In the genomic region with DNA sequence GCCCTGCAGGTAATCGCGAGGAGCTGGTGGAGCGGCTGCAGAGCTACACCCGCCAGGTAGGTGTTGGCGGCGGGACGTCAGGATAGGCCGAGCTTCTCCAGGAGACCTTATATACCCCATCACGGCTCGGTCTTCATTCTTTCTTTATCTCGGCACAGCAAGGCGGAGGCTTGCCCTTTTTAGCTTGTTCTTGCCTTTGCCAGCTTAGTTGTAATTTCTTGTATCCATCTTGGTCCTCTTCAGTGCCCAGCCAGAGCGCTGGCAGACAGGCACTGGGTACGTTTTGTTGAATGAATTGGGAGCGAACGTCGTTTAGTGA, we compare ENCODE assay signal across 8 cellular contexts. TPM values are rescaled to one million over a fixed set of nuclear protein-coding genes. Genes with fewer than 3 reads are reported as not detected.
DNase-seq lines count a peak whose midpoint lies in the region; ATAC-seq and TF ChIP-seq lines count a peak whose summit lies in the region.

No MANE protein-coding gene starts in this region.

- peak overlapping the region; percentile 92 for H3K27ac ChIP-seq in lower lobe of right lung

- TF ChIP-seq CTCF in astrocyte of the spinal cord (IDR thresholded peaks at IDR 0.05; ENCODE audit: low read depth, low read length) (no peak), lower lobe of right lung (IDR thresholded peaks at IDR 0.05) (no peak), type B pancreatic cell (conservative IDR thresholded peaks at IDR 0.05) (no peak)

- peaks cover 17% of the 10 kb centered on the region for H3K27me3 Mint-ChIP-seq in activated T-cell treated with anti-CD3 and anti-CD28 coated beads, Interleukin-2, amount 50 U/mL, for 72 hours (ENCODE audit: low read depth)
- peaks cover 11% of the 10 kb centered on the region for H3K27me3 Mint-ChIP-seq in type B pancreatic cell

- H3K9me3 Mint-ChIP-seq in activated T-cell treated with anti-CD3 and anti-CD28 coated beads, Interleukin-2, amount 50 U/mL, for 72 hours = no peaks in the 10 kb centered on the region
- H3K9me3 Mint-ChIP-seq in type B pancreatic cell = no peaks in the 10 kb centered on the region

- H3K27ac Mint-ChIP-seq in activated T-cell treated with anti-CD3 and anti-CD28 coated beads, Interleukin-2, amount 50 U/mL, for 72 hours = peak overlapping the region; percentile 100
- H3K27ac Mint-ChIP-seq in type B pancreatic cell = peak overlapping the region; percentile 98

- peaks cover 42% of the 10 kb centered on the region for H3K36me3 ChIP-seq in lower lobe of right lung

- H3K4me1 ChIP-seq in lower lobe of right lung = peaks cover 21% of the 10 kb centered on the region

- intact Hi-C loops in lower lobe of right lung (cut with DNase I) = no loop called here

- ATAC-seq in activated T-cell treated with anti-CD3 and anti-CD28 coated beads, Interleukin-2, amount 50 U/mL, for 72 hours (replicated peaks in 1 of 2) = no peak
- ATAC-seq in lower lobe of right lung (no peak), HG03442 (IDR thresholded peaks at IDR 0.05; ENCODE audit: unreplicated experiment) (no peak)

- peaks cover 33% of the 10 kb centered on the region for H3K4me1 Mint-ChIP-seq in activated T-cell treated with anti-CD3 and anti-CD28 coated beads, Interleukin-2, amount 50 U/mL, for 72 hours (ENCODE audit: low read depth)
- peaks cover 24% of the 10 kb centered on the region for H3K4me1 Mint-ChIP-seq in type B pancreatic cell (ENCODE audit: unreplicated experiment)

- H3K4me3 Mint-ChIP-seq in activated T-cell treated with anti-CD3 and anti-CD28 coated beads, Interleukin-2, amount 50 U/mL, for 72 hours = peak overlapping the region; percentile 98 to 100
- H3K4me3 Mint-ChIP-seq in type B pancreatic cell = peak overlapping the region; percentile 100

- H3K9me3 ChIP-seq in lower lobe of right lung = no peaks in the 10 kb centered on the region

- in situ Hi-C loops in astrocyte of the spinal cord (cut with HindIII; ENCODE audit: low sequenced_read_pairs) = no loop called here

- no peak for DNase-seq in activated T-cell treated with anti-CD3 and anti-CD28 coated beads, Interleukin-2, amount 50 U/mL, for 72 hours
- no peak for DNase-seq in activated T-cell treated with anti-CD3 and anti-CD28 coated beads, Interleukin-2, amount 50 U/mL, for 48 hours
- DNase-seq in astrocyte of the spinal cord (ENCODE audit: low read depth, low spot score) (no peak), lower lobe of right lung (no peak), type B pancreatic cell (ENCODE audit: extremely low spot score, unreplicated experiment) (no peak), HCEC 1CT (no peak), NCI-H82 treated with DMSO at 0.1 percent for 48 hours (lab: John Stamatoyannopoulos, UW; ENCODE audit: unreplicated experiment) (no peak)

- H3K36me3 Mint-ChIP-seq in activated T-cell treated with anti-CD3 and anti-CD28 coated beads, Interleukin-2, amount 50 U/mL, for 72 hours (ENCODE audit: insufficient read depth in 2 of 2) = peaks cover 18 to 34% of the 10 kb centered on the region in 2 donors
- H3K36me3 Mint-ChIP-seq in type B pancreatic cell = peaks cover 13% of the 10 kb centered on the region

- peak overlapping the region; percentile 94 for H3K4me3 ChIP-seq in astrocyte of the spinal cord (ENCODE audit: low read depth, low read length)
- peak overlapping the region; percentile 99 for H3K4me3 ChIP-seq in lower lobe of right lung

- peaks cover 23% of the 10 kb centered on the region for H3K27me3 ChIP-seq in lower lobe of right lung (ENCODE audit: low read depth)

RNA-seq across cellular contexts. Expression of a gene that starts 0.5 kb away (rescaled TPM):
- total RNA-seq in activated T-cell treated with anti-CD3 and anti-CD28 coated beads, Interleukin-2, amount 50 U/mL, for 72 hours = 100 to 1,000 TPM; 222 to 223 TPM
- total RNA-seq in lower lobe of right lung (145 TPM), type B pancreatic cell (ENCODE audit: low replicate concordance) (192 and 210 TPM in 2 replicates)

RNA-seq across cellular contexts. Expression of a gene that starts 3.7 kb away (rescaled TPM):
- total RNA-seq in activated T-cell treated with anti-CD3 and anti-CD28 coated beads, Interleukin-2, amount 50 U/mL, for 72 hours = under 1 TPM; 0.36 to 0.42 TPM
- total RNA-seq in lower lobe of right lung (not detected), type B pancreatic cell (ENCODE audit: low replicate concordance) (3.7 TPM in 1 of 2 replicates, not detected in the other)

RNA-seq across cellular contexts. Expression of a gene that starts 17.4 kb away (rescaled TPM):
- total RNA-seq in activated T-cell treated with anti-CD3 and anti-CD28 coated beads, Interleukin-2, amount 50 U/mL, for 72 hours = 100 to 1,000 TPM; 104 to 114 TPM
- total RNA-seq in lower lobe of right lung (50.8 TPM), type B pancreatic cell (ENCODE audit: low replicate concordance) (44.1 and 49.9 TPM in 2 replicates)

RNA-seq across cellular contexts. Expression of a gene that starts 26.3 kb away (rescaled TPM):
- under 1 TPM in 1 of 2 donors, not detected in 1; 0.49 TPM for total RNA-seq in activated T-cell treated with anti-CD3 and anti-CD28 coated beads, Interleukin-2, amount 50 U/mL, for 72 hours
- total RNA-seq in lower lobe of right lung = 3.6 TPM
- not detected in 2 replicates for total RNA-seq in type B pancreatic cell (ENCODE audit: low replicate concordance)

RNA-seq across cellular contexts. Expression of a gene that starts 40.8 kb away (rescaled TPM):
- under 1 TPM; 0.34 to 0.79 TPM for total RNA-seq in activated T-cell treated with anti-CD3 and anti-CD28 coated beads, Interleukin-2, amount 50 U/mL, for 72 hours
- total RNA-seq in lower lobe of right lung = 11.0 TPM
- total RNA-seq in type B pancreatic cell (ENCODE audit: low replicate concordance) = 5.7 TPM in 1 of 2 replicates, not detected in the other
